In the genomic region with DNA sequence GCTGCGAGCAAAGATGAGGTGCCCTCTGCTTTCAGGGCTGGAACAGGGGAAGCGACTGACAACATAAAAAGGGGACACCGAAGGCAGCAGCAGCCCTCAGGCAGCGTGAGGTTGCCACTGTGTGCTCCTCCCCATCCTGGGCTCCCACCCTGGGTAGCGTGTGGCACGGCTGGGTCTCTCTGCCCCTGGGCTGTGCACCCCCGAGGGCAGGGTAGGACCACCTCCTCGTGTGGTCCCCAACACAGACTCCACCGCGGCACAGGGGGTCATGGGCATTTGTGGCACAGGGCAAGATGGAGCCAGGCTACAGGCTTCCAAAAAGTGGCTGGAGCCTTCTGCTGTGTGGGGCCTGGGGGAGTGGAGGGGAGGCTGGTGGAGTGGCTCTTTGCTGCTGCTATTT, we compare ENCODE assay signal across 23 cellular contexts. TPM values are rescaled to one million over a fixed set of nuclear protein-coding genes. Genes with fewer than 3 reads are reported as not detected.
DNase-seq lines count a peak whose midpoint lies in the region; ATAC-seq, FAIRE-seq and TF ChIP-seq lines count a peak whose summit lies in the region.
"Had no signal": no experiment of that assay in that cellular context is flagged by ENCODE, and none has a peak within 500 bp of the region (broad histone marks: within the 10 kb centered on the region; RNA-seq: fewer than 3 reads in every experiment).

No MANE protein-coding gene starts in this region.

- peaks cover 13% of the 10 kb centered on the region; the same call in 1 of the 2 replicates for H4K20me1 ChIP-seq in K562 (replicated peaks; ENCODE audit: control insufficient read depth, insufficient read depth, low read length)
- peaks cover 9% of the 10 kb centered on the region for H4K20me1 ChIP-seq in neural progenitor cell (ENCODE audit: low read depth)

- no peak for FAIRE-seq in K562 (lab: Jason Lieb, UNC)
- FAIRE-seq: G401.6, GM19239 had no signal

- H3K4me3 Mint-ChIP-seq in activated CD8-positive, alpha-beta T cell treated with anti-CD3 and anti-CD28 coated beads, Interleukin-2, amount 10 ng/mL, durations not matched to agents 7 days and 5 days = no peak overlapping the region
- no peak overlapping the region for H3K4me3 Mint-ChIP-seq in activated CD8-positive, alpha-beta T cell treated with anti-CD3 and anti-CD28 coated beads for 36 hours
- H3K4me3 Mint-ChIP-seq in neural progenitor cell = peak overlapping the region; percentile 53
- H3K4me3 Mint-ChIP-seq: CD8-positive, alpha-beta T cell; HFFc6 had no signal

- POLR2A ChIA-PET in activated CD8-positive, alpha-beta T cell treated with anti-CD3 and anti-CD28 coated beads, Interleukin-2, amount 10 ng/mL, durations not matched to agents 7 days and 5 days (lab: Charles Lee) = no interaction called here
- POLR2A ChIA-PET in activated CD8-positive, alpha-beta T cell treated with anti-CD3 and anti-CD28 coated beads for 36 hours (lab: Charles Lee) = no interaction called here
- POLR2A ChIA-PET in HEK293 (lab: Yijun Ruan, JAX) = no interaction called here
- POLR2A ChIA-PET in K562 (lab: Yijun Ruan, JAX) = interaction anchor here (0.6 to 1.0 kb wide), 2 partner anchors 8 to 16 kb away, joined by 3 to 4 read pairs; no protein-coding TSS in a partner anchor

- H3K27me3 Mint-ChIP-seq in activated CD8-positive, alpha-beta T cell treated with anti-CD3 and anti-CD28 coated beads, Interleukin-2, amount 10 ng/mL, durations not matched to agents 7 days and 5 days (ENCODE audit: low read depth) = no peaks in the 10 kb centered on the region
- no peaks in the 10 kb centered on the region for H3K27me3 Mint-ChIP-seq in activated CD8-positive, alpha-beta T cell treated with anti-CD3 and anti-CD28 coated beads for 36 hours
- H3K27me3 Mint-ChIP-seq in neural progenitor cell (ENCODE audit: insufficient read depth, low read depth) = peaks cover 6% of the 10 kb centered on the region

- H3F3A ChIP-seq in neural progenitor cell (ENCODE audit: low read depth) = peaks cover 18% of the 10 kb centered on the region

- H3K4me2 ChIP-seq in K562 (ENCODE audit: insufficient read depth, low read length) (no peak overlapping the region), neural progenitor cell (no peak overlapping the region)
- H3K4me2 ChIP-seq: BLaER1 treated with 17β-estradiol and CSF1 and Interleukin-3, amounts not matched to agents 10 nM and 100 nM had no signal

- H3K4me1 ChIP-seq in HEK293 (ENCODE audit: control insufficient read depth, insufficient read depth, low read length) = peaks cover 4% of the 10 kb centered on the region; the same call in 1 of the 2 replicates
- H3K4me1 ChIP-seq in K562 (replicated peaks in 1 of 2; ENCODE audit: control insufficient read depth in 2 of 2, insufficient read depth in 2 of 2, low read length in 2 of 2) = peaks cover 0 to 27% of the 10 kb centered on the region in 2 experiments; a peak in 3 of 5 replicates
- peaks cover 15% of the 10 kb centered on the region for H3K4me1 ChIP-seq in neural progenitor cell

- TF ChIP-seq POLR2A in K562 (conservative IDR thresholded peaks at IDR 0.05) = peak; percentile 41

- TF ChIP-seq EP300 in K562 (IDR thresholded peaks at IDR 0.05; ENCODE audit: low read length) = no peak

- peaks cover 6% of the 10 kb centered on the region for H3K4me1 Mint-ChIP-seq in activated CD8-positive, alpha-beta T cell treated with anti-CD3 and anti-CD28 coated beads, Interleukin-2, amount 10 ng/mL, durations not matched to agents 7 days and 5 days (ENCODE audit: low read depth)
- H3K4me1 Mint-ChIP-seq in activated CD8-positive, alpha-beta T cell treated with anti-CD3 and anti-CD28 coated beads for 36 hours (ENCODE audit: low read depth) = peaks cover 2% of the 10 kb centered on the region
- H3K4me1 Mint-ChIP-seq in neural progenitor cell = peaks cover 13% of the 10 kb centered on the region

- H3K79me2 ChIP-seq in K562 (ENCODE audit: control insufficient read depth, insufficient read depth, low read length) = no peaks in the 10 kb centered on the region
- no peaks in the 10 kb centered on the region for H3K79me2 ChIP-seq in neural progenitor cell (ENCODE audit: low read depth)

- WGBS in K562 (ENCODE audit: insufficient coverage, low coverage, missing lambda C conversion rate) = 73% methylated on average over 10 of the region's 10 CpGs

- no TSS peak for BruUV-seq in K562 (replicated peaks; lab: Mats Ljungman, UMichigan)

- H3K27ac Mint-ChIP-seq in activated CD8-positive, alpha-beta T cell treated with anti-CD3 and anti-CD28 coated beads, Interleukin-2, amount 10 ng/mL, durations not matched to agents 7 days and 5 days = peak overlapping the region; percentile 34
- no peak overlapping the region for H3K27ac Mint-ChIP-seq in activated CD8-positive, alpha-beta T cell treated with anti-CD3 and anti-CD28 coated beads for 36 hours
- peak overlapping the region; percentile 17 for H3K27ac Mint-ChIP-seq in neural progenitor cell
- H3K27ac Mint-ChIP-seq: CD8-positive, alpha-beta T cell; HFFc6 had no signal

- intact Hi-C loops in activated CD8-positive, alpha-beta T cell treated with anti-CD3 and anti-CD28 coated beads for 36 hours (cut with micrococcal nuclease) = no loop called here
- intact Hi-C loops in K562 (cut with micrococcal nuclease) = no loop called here

- H3K36me3 ChIP-seq in HEK293 (ENCODE audit: control insufficient read depth in 2 of 2, insufficient read depth in 1 of 2, low read length in 2 of 2) (peaks cover 3 to 64% of the 10 kb centered on the region in 2 experiments; a peak in 2 of 3 replicates), K562 (ENCODE audit: control insufficient read depth, insufficient read depth, low read length) (peaks cover 68% of the 10 kb centered on the region; the same call in 2 of the 3 replicates), neural progenitor cell (no peaks in the 10 kb centered on the region)

- H2AFZ ChIP-seq in K562 (ENCODE audit: low read depth, low read length) = no peak overlapping the region
- H2AFZ ChIP-seq in neural progenitor cell (replicated peaks) = no peak overlapping the region

- no peak for TF ChIP-seq RAD21 in K562 (CRISPR knock-in tag; conservative IDR thresholded peaks at IDR 0.05 in 1 of 2, IDR thresholded peaks at IDR 0.05 in 1 of 2)

- H3K36me3 Mint-ChIP-seq in activated CD8-positive, alpha-beta T cell treated with anti-CD3 and anti-CD28 coated beads, Interleukin-2, amount 10 ng/mL, durations not matched to agents 7 days and 5 days (ENCODE audit: low read depth) = peaks cover 35% of the 10 kb centered on the region
- peaks cover 22% of the 10 kb centered on the region for H3K36me3 Mint-ChIP-seq in activated CD8-positive, alpha-beta T cell treated with anti-CD3 and anti-CD28 coated beads for 36 hours (ENCODE audit: low read depth)
- H3K36me3 Mint-ChIP-seq in neural progenitor cell = peaks cover 12% of the 10 kb centered on the region

- H3K9me3 ChIP-seq in HEK293 (ENCODE audit: control insufficient read depth, insufficient read depth, low read depth, low read length) = no peaks in the 10 kb centered on the region
- no peaks in the 10 kb centered on the region for H3K9me3 ChIP-seq in K562 (replicated peaks; ENCODE audit: control insufficient read depth, insufficient read depth, low read depth, low read length)
- no peaks in the 10 kb centered on the region for H3K9me3 ChIP-seq in neural progenitor cell (ENCODE audit: low read depth)
- H3K9me3 ChIP-seq: BLaER1 treated with 17β-estradiol and CSF1 and Interleukin-3, amounts not matched to agents 10 nM and 100 nM had no signal

- in situ Hi-C loops in K562 (cut with MboI) = no loop called here

- no peak for ATAC-seq in activated CD8-positive, alpha-beta T cell treated with anti-CD3 and anti-CD28 coated beads, Interleukin-2, amount 10 ng/mL, durations not matched to agents 7 days and 5 days
- no peak for ATAC-seq in activated CD8-positive, alpha-beta T cell treated with anti-CD3 and anti-CD28 coated beads for 36 hours
- ATAC-seq in K562 = no peak
- ATAC-seq in HG03139 (IDR thresholded peaks at IDR 0.05; ENCODE audit: unreplicated experiment) = no peak
- ATAC-seq: CD8-positive, alpha-beta T cell; Panc1 had no signal

- H3K9ac ChIP-seq in K562 (ENCODE audit: insufficient read depth in 1 of 2, low read depth in 2 of 2, low read length in 2 of 2) (no peak overlapping the region), neural progenitor cell (no peak overlapping the region)
- H3K9ac ChIP-seq: BLaER1 treated with 17β-estradiol and CSF1 and Interleukin-3, amounts not matched to agents 10 nM and 100 nM had no signal

- H3K27ac ChIP-seq in HEK293 (ENCODE audit: extremely low read depth, low read depth, low read length) = 0 out of 2 replicates have a peak overlapping the region, but pooled peaks have one; percentile 16
- no peak overlapping the region for H3K27ac ChIP-seq in K562 (ENCODE audit: extremely low read depth, low read depth, low read length)
- no peak overlapping the region for H3K27ac ChIP-seq in neural progenitor cell
- H3K27ac ChIP-seq: BLaER1 treated with 17β-estradiol and CSF1 and Interleukin-3, amounts not matched to agents 10 nM and 100 nM had no signal

- no peak for TF ChIP-seq CTCF in activated CD8-positive, alpha-beta T cell treated with anti-CD3 and anti-CD28 coated beads for 36 hours (IDR thresholded peaks at IDR 0.05)
- TF ChIP-seq CTCF in HEK293 (tag by site-specific recombination; IDR thresholded peaks at IDR 0.05) (no peak), K562 (IDR thresholded peaks at IDR 0.05 in 2 of 3, conservative IDR thresholded peaks at IDR 0.05 in 1 of 3; ENCODE audit: insufficient read depth in 2 of 3, low read depth in 1 of 3, low read length in 3 of 3) (no peak), neural progenitor cell (IDR thresholded peaks at IDR 0.05) (no peak)

- H3K27me3 ChIP-seq in K562 (ENCODE audit: control insufficient read depth in 2 of 2, insufficient read depth in 2 of 2, low read length in 2 of 2) = no peaks in the 10 kb centered on the region
- no peaks in the 10 kb centered on the region for H3K27me3 ChIP-seq in neural progenitor cell
- H3K27me3 ChIP-seq: BLaER1 treated with 17β-estradiol and CSF1 and Interleukin-3, amounts not matched to agents 10 nM and 100 nM had no signal

- no peaks in the 10 kb centered on the region for H3K9me3 Mint-ChIP-seq in activated CD8-positive, alpha-beta T cell treated with anti-CD3 and anti-CD28 coated beads, Interleukin-2, amount 10 ng/mL, durations not matched to agents 7 days and 5 days (ENCODE audit: insufficient read depth)
- H3K9me3 Mint-ChIP-seq in activated CD8-positive, alpha-beta T cell treated with anti-CD3 and anti-CD28 coated beads for 36 hours = no peaks in the 10 kb centered on the region
- H3K9me3 Mint-ChIP-seq in neural progenitor cell = no peaks in the 10 kb centered on the region
- H3K9me3 Mint-ChIP-seq: CD8-positive, alpha-beta T cell; HFFc6 had no signal

- H3K4me3 ChIP-seq in HEK293 (ENCODE audit: low read depth, low read length) (no peak overlapping the region), K562 (no peak overlapping the region), neural progenitor cell (no peak overlapping the region)
- H3K4me3 ChIP-seq: BLaER1 treated with 17β-estradiol and CSF1 and Interleukin-3, amounts not matched to agents 10 nM and 100 nM had no signal

- CTCF ChIA-PET in activated CD8-positive, alpha-beta T cell treated with anti-CD3 and anti-CD28 coated beads, Interleukin-2, amount 10 ng/mL, durations not matched to agents 7 days and 5 days (lab: Charles Lee) = no interaction called here
- CTCF ChIA-PET in activated CD8-positive, alpha-beta T cell treated with anti-CD3 and anti-CD28 coated beads for 36 hours (lab: Charles Lee) = no interaction called here
- CTCF ChIA-PET in HEK293 (lab: Yijun Ruan, JAX) (interaction anchor here (0.6 kb wide), 2 partner anchors 240 to 369 kb away, joined by 3 read pairs; no protein-coding TSS in a partner anchor), K562 (lab: Yijun Ruan, JAX; ENCODE audit: low intra/inter-chr PET ratio) (interaction anchor here (0.7 kb wide), 1 partner anchor 443 kb away, joined by 3 read pairs; no protein-coding TSS in a partner anchor)

- peaks cover 5% of the 10 kb centered on the region for H3K9me1 ChIP-seq in K562 (ENCODE audit: control insufficient read depth, insufficient read depth, low read length)

- DNase-seq in activated CD8-positive, alpha-beta T cell treated with anti-CD3 and anti-CD28 coated beads, Interleukin-2, amount 10 ng/mL, durations not matched to agents 7 days and 5 days = no peak
- DNase-seq in activated CD8-positive, alpha-beta T cell treated with anti-CD3 and anti-CD28 coated beads for 36 hours = no peak
- DNase-seq in K562 (ENCODE audit: extremely low read depth in 1 of 4, low spot score in 3 of 4) (no peak), neural progenitor cell (ENCODE audit: low spot score) (no peak), C1 segment of cervical spinal cord (lab: John Stamatoyannopoulos, UW) (no peak), NCI-H446 (lab: John Stamatoyannopoulos, UW) (no peak)
- DNase-seq: 8988T; CD8-positive, alpha-beta T cell; HFFc6; KG1; NCI-H1092 treated with DMSO at 0.1 percent for 48 hours; NCI-H1436 treated with DMSO at 0.1 percent for 48 hours; NCI-H1930; NCI-H226; NCI-H524 treated with DMSO at 0.1 percent for 48 hours; NCI-H82 had no signal

RNA-seq across cellular contexts. Expression of a gene that starts 6.5 kb away (rescaled TPM):
- under 1 TPM; 0.55 to 0.68 TPM for total RNA-seq in activated CD8-positive, alpha-beta T cell treated with anti-CD3 and anti-CD28 coated beads, Interleukin-2, amount 10 ng/mL, durations not matched to agents 7 days and 5 days
- under 1 TPM; 0.41 to 0.63 TPM for total RNA-seq in activated CD8-positive, alpha-beta T cell treated with anti-CD3 and anti-CD28 coated beads for 36 hours
- 0.63 and 3.1 TPM in 2 replicates for total RNA-seq in K562 (2011; cell fraction: chromatin; rRNA removed; ENCODE audit: low replicate concordance)
- 1.5 and 1.7 TPM in 2 replicates for total RNA-seq in K562 (2011; cell fraction: nucleolus; rRNA removed)
- 0.81 and 1.1 TPM in 2 replicates for total RNA-seq in K562 (2011; cell fraction: nucleoplasm; rRNA removed)
- total RNA-seq in K562 (2014; rRNA removed) = not detected in 2 replicates
- total RNA-seq in K562 (2014; rRNA removed; fragmentation: Illumina TruSeq; extraction: Trizol) = not detected in 2 replicates
- 0.07 TPM in 1 of 2 replicates, not detected in the other for total RNA-seq in K562 (2015; rRNA removed; fragmentation: Illumina TruSeq; extraction: Trizol)
- total RNA-seq in K562 (2021) = 0.07 TPM in 1 of 2 replicates, not detected in the other
- 0.03 and 0.04 TPM in 2 replicates for polyA plus RNA-seq in K562 (2011; rRNA removed)
- polyA plus RNA-seq in K562 (2011; cell fraction: cytosol; rRNA removed) = not detected in 2 replicates
- 0.08 and 0.14 TPM in 2 replicates for polyA plus RNA-seq in K562 (2011; cell fraction: nucleus; rRNA removed)
- 0.05 and 0.15 TPM in 2 replicates for polyA plus RNA-seq in K562 (2012)
- not detected in 2 replicates for polyA plus RNA-seq in K562 (2014; fragmentation: Illumina TruSeq; extraction: Trizol)
- polyA plus RNA-seq in K562 (2014; fragmentation: Nextera tagmentation; extraction: Ambion mirVana) = not detected
- polyA plus RNA-seq in K562 (2014; rRNA removed) = 0.07 and 0.15 TPM in 2 replicates
- 0.09 TPM in 1 of 2 replicates, not detected in the other for polyA minus RNA-seq in K562 (2011; rRNA and poly(A)+ RNA removed)
- not detected in 2 replicates for polyA minus RNA-seq in K562 (2011; cell fraction: cytosol; rRNA and poly(A)+ RNA removed)
- polyA minus RNA-seq in K562 (2011; cell fraction: nucleus; rRNA and poly(A)+ RNA removed) = 0.54 and 0.56 TPM in 2 replicates
- total RNA-seq in neural progenitor cell (ENCODE audit: low replicate concordance) = 0.22 TPM in 1 of 2 replicates, not detected in the other
- total RNA-seq: H4 had no signal

RNA-seq across cellular contexts. Expression of a gene that starts 28.9 kb away (rescaled TPM):
- 10 to 100 TPM; 20.6 TPM for total RNA-seq in activated CD8-positive, alpha-beta T cell treated with anti-CD3 and anti-CD28 coated beads, Interleukin-2, amount 10 ng/mL, durations not matched to agents 7 days and 5 days
- 10 to 100 TPM; 23.5 to 26.0 TPM for total RNA-seq in activated CD8-positive, alpha-beta T cell treated with anti-CD3 and anti-CD28 coated beads for 36 hours
- total RNA-seq in K562 (2011; cell fraction: chromatin; rRNA removed; ENCODE audit: low replicate concordance) = 93.8 and 251 TPM in 2 replicates
- total RNA-seq in K562 (2011; cell fraction: nucleolus; rRNA removed) = 136 and 149 TPM in 2 replicates
- 124 and 146 TPM in 2 replicates for total RNA-seq in K562 (2011; cell fraction: nucleoplasm; rRNA removed)
- total RNA-seq in K562 (2014; rRNA removed) = 30.5 and 38.4 TPM in 2 replicates
- total RNA-seq in K562 (2014; rRNA removed; fragmentation: Illumina TruSeq; extraction: Trizol) = 18.1 and 20.0 TPM in 2 replicates
- 19.0 and 20.7 TPM in 2 replicates for total RNA-seq in K562 (2015; rRNA removed; fragmentation: Illumina TruSeq; extraction: Trizol)
- total RNA-seq in K562 (2021) = 51.3 and 54.6 TPM in 2 replicates
- polyA plus RNA-seq in K562 (2011; rRNA removed) = 15.6 and 22.6 TPM in 2 replicates
- polyA plus RNA-seq in K562 (2011; cell fraction: cytosol; rRNA removed) = 23.6 and 33.0 TPM in 2 replicates
- 46.4 and 68.1 TPM in 2 replicates for polyA plus RNA-seq in K562 (2011; cell fraction: nucleus; rRNA removed)
- polyA plus RNA-seq in K562 (2012) = 28.7 and 29.1 TPM in 2 replicates
- polyA plus RNA-seq in K562 (2014; fragmentation: Illumina TruSeq; extraction: Trizol) = 15.4 and 18.7 TPM in 2 replicates
- polyA plus RNA-seq in K562 (2014; fragmentation: Nextera tagmentation; extraction: Ambion mirVana) = 1 to 10 TPM; 4.7 to 7.9 TPM
- polyA plus RNA-seq in K562 (2014; rRNA removed) = 27.7 and 32.8 TPM in 2 replicates
- polyA minus RNA-seq in K562 (2011; rRNA and poly(A)+ RNA removed) = 21.1 and 23.5 TPM in 2 replicates
- 22.7 and 27.3 TPM in 2 replicates for polyA minus RNA-seq in K562 (2011; cell fraction: cytosol; rRNA and poly(A)+ RNA removed)
- polyA minus RNA-seq in K562 (2011; cell fraction: nucleus; rRNA and poly(A)+ RNA removed) = 38.4 and 45.5 TPM in 2 replicates
- total RNA-seq in neural progenitor cell (ENCODE audit: low replicate concordance) = 22.8 and 50.3 TPM in 2 replicates

RNA-seq across cellular contexts. Expression of a gene that starts 39.3 kb away (rescaled TPM):
- 10 to 100 TPM in 1 of 2 experiments, 1 to 10 TPM in 1; 9.9 to 14.4 TPM for total RNA-seq in activated CD8-positive, alpha-beta T cell treated with anti-CD3 and anti-CD28 coated beads, Interleukin-2, amount 10 ng/mL, durations not matched to agents 7 days and 5 days
- 1 to 10 TPM; 5.8 to 8.0 TPM for total RNA-seq in activated CD8-positive, alpha-beta T cell treated with anti-CD3 and anti-CD28 coated beads for 36 hours
- 108 and 213 TPM in 2 replicates for total RNA-seq in K562 (2011; cell fraction: chromatin; rRNA removed; ENCODE audit: low replicate concordance)
- 94.9 and 106 TPM in 2 replicates for total RNA-seq in K562 (2011; cell fraction: nucleolus; rRNA removed)
- total RNA-seq in K562 (2011; cell fraction: nucleoplasm; rRNA removed) = 85.3 and 105 TPM in 2 replicates
- total RNA-seq in K562 (2014; rRNA removed) (7.7 and 10.9 TPM in 2 replicates), K562 (2014; rRNA removed; fragmentation: Illumina TruSeq; extraction: Trizol) (2.3 and 2.8 TPM in 2 replicates), K562 (2015; rRNA removed; fragmentation: Illumina TruSeq; extraction: Trizol) (7.3 and 8.8 TPM in 2 replicates), K562 (2021) (22.7 and 26.5 TPM in 2 replicates), neural progenitor cell (ENCODE audit: low replicate concordance) (5.5 and 33.2 TPM in 2 replicates)
- polyA plus RNA-seq in K562 (2011; rRNA removed) (7.0 and 11.2 TPM in 2 replicates), K562 (2014; fragmentation: Illumina TruSeq; extraction: Trizol) (8.0 and 9.1 TPM in 2 replicates), K562 (2014; fragmentation: Nextera tagmentation; extraction: Ambion mirVana) (under 1 TPM; 0.24 to 0.63 TPM), K562 (2014; rRNA removed) (19.1 and 31.3 TPM in 2 replicates)
- polyA plus RNA-seq in K562 (2011; cell fraction: cytosol; rRNA removed) = 8.7 and 21.2 TPM in 2 replicates
- 75.5 and 114 TPM in 2 replicates for polyA plus RNA-seq in K562 (2011; cell fraction: nucleus; rRNA removed)
- polyA plus RNA-seq in K562 (2012) = 23.7 and 50.9 TPM in 2 replicates
- 6.7 and 13.0 TPM in 2 replicates for polyA minus RNA-seq in K562 (2011; rRNA and poly(A)+ RNA removed)
- 5.6 and 7.0 TPM in 2 replicates for polyA minus RNA-seq in K562 (2011; cell fraction: cytosol; rRNA and poly(A)+ RNA removed)
- 16.8 and 17.1 TPM in 2 replicates for polyA minus RNA-seq in K562 (2011; cell fraction: nucleus; rRNA and poly(A)+ RNA removed)

RNA-seq across cellular contexts. Expression of a gene that starts 41.4 kb away (rescaled TPM):
- total RNA-seq in activated CD8-positive, alpha-beta T cell treated with anti-CD3 and anti-CD28 coated beads, Interleukin-2, amount 10 ng/mL, durations not matched to agents 7 days and 5 days = 10 to 100 TPM; 97.3 to 98.3 TPM
- 100 to 1,000 TPM in 1 of 2 experiments, 10 to 100 TPM in 1; 96.8 to 114 TPM for total RNA-seq in activated CD8-positive, alpha-beta T cell treated with anti-CD3 and anti-CD28 coated beads for 36 hours
- total RNA-seq in K562 (2011; cell fraction: chromatin; rRNA removed; ENCODE audit: low replicate concordance) = 281 and 416 TPM in 2 replicates
- total RNA-seq in K562 (2011; cell fraction: nucleolus; rRNA removed) = 171 and 172 TPM in 2 replicates
- total RNA-seq in K562 (2011; cell fraction: nucleoplasm; rRNA removed) = 158 and 183 TPM in 2 replicates
- total RNA-seq in K562 (2014; rRNA removed) = 58.4 and 60.4 TPM in 2 replicates
- total RNA-seq in K562 (2014; rRNA removed; fragmentation: Illumina TruSeq; extraction: Trizol) = 26.4 and 31.4 TPM in 2 replicates
- 38.7 and 40.9 TPM in 2 replicates for total RNA-seq in K562 (2015; rRNA removed; fragmentation: Illumina TruSeq; extraction: Trizol)
- 86.9 and 95.5 TPM in 2 replicates for total RNA-seq in K562 (2021)
- 80.3 and 101 TPM in 2 replicates for polyA plus RNA-seq in K562 (2011; rRNA removed)
- polyA plus RNA-seq in K562 (2011; cell fraction: cytosol; rRNA removed) = 76.7 and 115 TPM in 2 replicates
- polyA plus RNA-seq in K562 (2011; cell fraction: nucleus; rRNA removed) = 192 and 225 TPM in 2 replicates
- 73.1 and 85.2 TPM in 2 replicates for polyA plus RNA-seq in K562 (2012)
- polyA plus RNA-seq in K562 (2014; fragmentation: Illumina TruSeq; extraction: Trizol) = 79.4 and 82.9 TPM in 2 replicates
- under 1 TPM; 0.73 to 0.85 TPM for polyA plus RNA-seq in K562 (2014; fragmentation: Nextera tagmentation; extraction: Ambion mirVana)
- polyA plus RNA-seq in K562 (2014; rRNA removed) = 63.1 and 66.5 TPM in 2 replicates
- 96.1 and 136 TPM in 2 replicates for polyA minus RNA-seq in K562 (2011; rRNA and poly(A)+ RNA removed)
- 80.5 and 91.6 TPM in 2 replicates for polyA minus RNA-seq in K562 (2011; cell fraction: cytosol; rRNA and poly(A)+ RNA removed)
- 37.0 and 46.3 TPM in 2 replicates for polyA minus RNA-seq in K562 (2011; cell fraction: nucleus; rRNA and poly(A)+ RNA removed)
- 38.3 and 65.7 TPM in 2 replicates for total RNA-seq in neural progenitor cell (ENCODE audit: low replicate concordance)

RNA-seq across cellular contexts. Expression of a gene that starts 42.6 kb away (rescaled TPM):
- not detected for total RNA-seq in activated CD8-positive, alpha-beta T cell treated with anti-CD3 and anti-CD28 coated beads, Interleukin-2, amount 10 ng/mL, durations not matched to agents 7 days and 5 days
- total RNA-seq in activated CD8-positive, alpha-beta T cell treated with anti-CD3 and anti-CD28 coated beads for 36 hours = under 1 TPM in 1 of 2 experiments, not detected in 1; 0.36 TPM
- 4.9 and 12.6 TPM in 2 replicates for total RNA-seq in K562 (2011; cell fraction: chromatin; rRNA removed; ENCODE audit: low replicate concordance)
- total RNA-seq in K562 (2011; cell fraction: nucleolus; rRNA removed) = 8.7 and 8.8 TPM in 2 replicates
- total RNA-seq in K562 (2011; cell fraction: nucleoplasm; rRNA removed) = 7.4 and 7.8 TPM in 2 replicates
- total RNA-seq in K562 (2014; rRNA removed) (5.5 and 8.9 TPM in 2 replicates), K562 (2014; rRNA removed; fragmentation: Illumina TruSeq; extraction: Trizol) (3.3 and 3.5 TPM in 2 replicates), K562 (2015; rRNA removed; fragmentation: Illumina TruSeq; extraction: Trizol) (3.2 and 3.5 TPM in 2 replicates), K562 (2021) (8.1 and 8.6 TPM in 2 replicates), neural progenitor cell (ENCODE audit: low replicate concordance) (7.3 and 8.4 TPM in 2 replicates)
- polyA plus RNA-seq in K562 (2011; rRNA removed) (10.7 and 15.5 TPM in 2 replicates), K562 (2014; fragmentation: Illumina TruSeq; extraction: Trizol) (4.7 and 6.1 TPM in 2 replicates), K562 (2014; fragmentation: Nextera tagmentation; extraction: Ambion mirVana) (1 to 10 TPM; 1.3 to 1.5 TPM), K562 (2014; rRNA removed) (5.0 and 6.7 TPM in 2 replicates)
- polyA plus RNA-seq in K562 (2011; cell fraction: cytosol; rRNA removed) = 19.1 and 21.5 TPM in 2 replicates
- 8.5 and 9.2 TPM in 2 replicates for polyA plus RNA-seq in K562 (2011; cell fraction: nucleus; rRNA removed)
- polyA plus RNA-seq in K562 (2012) = 5.3 and 6.6 TPM in 2 replicates
- polyA minus RNA-seq in K562 (2011; rRNA and poly(A)+ RNA removed) = 10.7 and 18.1 TPM in 2 replicates
- polyA minus RNA-seq in K562 (2011; cell fraction: cytosol; rRNA and poly(A)+ RNA removed) = 4.2 and 7.2 TPM in 2 replicates
- polyA minus RNA-seq in K562 (2011; cell fraction: nucleus; rRNA and poly(A)+ RNA removed) = 3.0 and 3.4 TPM in 2 replicates
- total RNA-seq: CD8-positive, alpha-beta T cell; HFFc6 had no signal

Comparison
In these comparisons a context has a peak if more than half of its experiments do, and no peak if none do; other contexts are left out.
1. CTCF ChIA-PET loops: an anchor here in HEK293 (0.6 kb wide) and K562 (0.7 kb wide); none called in activated CD8-positive, alpha-beta T cell treated with anti-CD3 and anti-CD28 coated beads, Interleukin-2, amount 10 ng/mL, durations not matched to agents 7 days and 5 days and activated CD8-positive, alpha-beta T cell treated with anti-CD3 and anti-CD28 coated beads for 36 hours.